Comparison of ENCODE assay signal across 13 cellular contexts in genomic region chr6:10962673-10963072, GRCh38.
DNase-seq lines count a peak whose midpoint lies in the region; ATAC-seq, FAIRE-seq and TF ChIP-seq lines count a peak whose summit lies in the region.
"Had no signal": no experiment of that assay in that cellular context is flagged by ENCODE, and none has a peak within 500 bp of the region (broad histone marks: within the 10 kb centered on the region; RNA-seq: fewer than 3 reads in every experiment).

No MANE protein-coding gene starts in this region.

- H3K9me2 ChIP-seq in GM23248 (ENCODE audit: insufficient read depth) (no peaks in the 10 kb centered on the region), PC-3 (replicated peaks; ENCODE audit: low read length) (no peaks in the 10 kb centered on the region)

- no peak overlapping the region for H2AFZ ChIP-seq in GM23248
- H2AFZ ChIP-seq in PC-3 (ENCODE audit: low read length): no peak overlapping the region

- intact Hi-C loops in PC-3 (cut with micrococcal nuclease) (no loop called here), psoas muscle (cut with DNase I) (no loop called here)

- H3K4me1 Mint-ChIP-seq in activated naive CD8-positive, alpha-beta T cell treated with anti-CD3 and anti-CD28 coated beads for 36 hours: peaks cover 3% of the 10 kb centered on the region
- H3K4me1 Mint-ChIP-seq: activated T-helper 17 cell treated with anti-CD3 and anti-CD28 coated beads, Interleukin-2, amount 50 U/mL, for 72 hours had no signal

- H3K27ac Mint-ChIP-seq in activated naive CD8-positive, alpha-beta T cell treated with anti-CD3 and anti-CD28 coated beads for 36 hours: no peak overlapping the region
- H3K27ac Mint-ChIP-seq: activated T-helper 17 cell treated with anti-CD3 and anti-CD28 coated beads, Interleukin-2, amount 50 U/mL, for 72 hours; nephron had no signal

- in situ Hi-C loops in GM23248 (cut with MboI): loop anchor here (25.0 kb wide), 1 partner anchor 525 kb away; no protein-coding TSS in a partner anchor

- TF ChIP-seq EP300 in A549 (IDR thresholded peaks at IDR 0.05): no peak

- TF ChIP-seq RAD21 in A549 (conservative IDR thresholded peaks at IDR 0.05 in 1 of 2, IDR thresholded peaks at IDR 0.05 in 1 of 2): no peak

- H3K4me2 ChIP-seq in A549 (peak overlapping the region; percentile 32; the same call in 2 of the 3 replicates), GM23248 (ENCODE audit: unreplicated experiment) (peak overlapping the region; percentile 58), PC-3 (ENCODE audit: low read length) (peak overlapping the region; percentile 24; the same call in 1 of the 2 replicates)

- POLR2A ChIA-PET in A549 (lab: Yijun Ruan, JAX) (no interaction called here), PC-3 (lab: Charles Lee; ENCODE audit: unreplicated experiment) (no interaction called here)

- no peaks in the 10 kb centered on the region for H3K79me2 ChIP-seq in GM23248 (ENCODE audit: insufficient read depth)
- H3K79me2 ChIP-seq in PC-3 (ENCODE audit: low read length): no peaks in the 10 kb centered on the region

- BruUV-seq in PC-3 (replicated peaks; lab: Mats Ljungman, UMichigan): no TSS peak

- H3K36me3 ChIP-seq in GM23248 (ENCODE audit: low read depth) (no peaks in the 10 kb centered on the region), PC-3 (ENCODE audit: low read depth, low read length) (no peaks in the 10 kb centered on the region), psoas muscle (ENCODE audit: insufficient read depth in 1 of 2, low read depth in 1 of 2) (no peaks in the 10 kb centered on the region)
- H3K36me3 ChIP-seq in effector memory CD4-positive, alpha-beta T cell (ENCODE audit: control insufficient read depth, insufficient read depth, low read length): no peaks in the 10 kb centered on the region

- H3K4me1 ChIP-seq in A549: peaks cover 10% of the 10 kb centered on the region; the same call in 2 of the 3 replicates
- H3K4me1 ChIP-seq in GM23248 (ENCODE audit: insufficient read depth): peaks cover 15% of the 10 kb centered on the region
- peaks cover 12% of the 10 kb centered on the region for H3K4me1 ChIP-seq in PC-3 (ENCODE audit: insufficient read depth, low read length)
- H3K4me1 ChIP-seq in effector memory CD4-positive, alpha-beta T cell (ENCODE audit: control insufficient read depth, insufficient read depth, low read length, poor library complexity, severe bottlenecking): no peaks in the 10 kb centered on the region
- H3K4me1 ChIP-seq in psoas muscle: no peaks in the 10 kb centered on the region

- no peak for FAIRE-seq in A549 (lab: Jason Lieb, UNC)
- FAIRE-seq: A204.1 had no signal

- ATAC-seq in A549 (no peak), PC-3 (peak; percentile 53), psoas muscle (no peak)
- ATAC-seq: activated T-helper 17 cell treated with anti-CD3 and anti-CD28 coated beads, Interleukin-2, amount 50 U/mL, for 72 hours had no signal

- peaks cover 17% of the 10 kb centered on the region for H3K27me3 Mint-ChIP-seq in activated naive CD8-positive, alpha-beta T cell treated with anti-CD3 and anti-CD28 coated beads for 36 hours

- H3K4me3 ChIP-seq in A549: no peak overlapping the region
- peak overlapping the region; percentile 30; the same call in 1 of the 2 replicates for H3K4me3 ChIP-seq in GM23248
- H3K4me3 ChIP-seq in PC-3 (ENCODE audit: low read length): no peak overlapping the region
- no peak overlapping the region for H3K4me3 ChIP-seq in fibroblast of mammary gland (ENCODE audit: control insufficient read depth, low read depth, low read length)
- no peak overlapping the region for H3K4me3 ChIP-seq in effector memory CD4-positive, alpha-beta T cell (ENCODE audit: insufficient read depth, low read depth, low read length, poor library complexity, severe bottlenecking)
- H3K4me3 ChIP-seq in psoas muscle: no peak overlapping the region

- no peaks in the 10 kb centered on the region for H4K20me1 ChIP-seq in GM23248 (ENCODE audit: insufficient read depth)
- no peaks in the 10 kb centered on the region for H4K20me1 ChIP-seq in PC-3 (ENCODE audit: low read length)

- TF ChIP-seq CTCF in A549 (IDR thresholded peaks at IDR 0.05): no peak
- no peak for TF ChIP-seq CTCF in PC-3 (conservative IDR thresholded peaks at IDR 0.05; ENCODE audit: low read depth, low read length)
- no peak for TF ChIP-seq CTCF in fibroblast of mammary gland (conservative IDR thresholded peaks at IDR 0.05; ENCODE audit: control insufficient read depth, insufficient read depth, low read depth, low read length)
- no peak for TF ChIP-seq CTCF in psoas muscle (IDR thresholded peaks at IDR 0.05)

- 7% methylated on average over 1 of the region's 1 CpG for WGBS in A549 (ENCODE audit: missing lambda C conversion rate)
- WGBS in GM23248 (ENCODE audit: low coverage in 1 of 2, low lambda C conversion rate in 2 of 2, missing lambda C conversion rate in 2 of 2), 2 experiments: 0% methylated on average over 1 of the region's 1 CpG
- 18 to 34% (median 32%) methylated on average over 1 of the region's 1 CpG for WGBS in psoas muscle, 3 donors

- DNase-seq in A549 (ENCODE audit: low read depth in 1 of 2, low spot score in 1 of 2): no peak
- peak; percentile 87 for DNase-seq in GM23248
- DNase-seq in PC-3: peak; percentile 58
- peak; percentile 87 for DNase-seq in fibroblast of mammary gland (ENCODE audit: low read depth)
- no peak for DNase-seq in effector memory CD4-positive, alpha-beta T cell
- DNase-seq in NCI-H1105 treated with DMSO at 0.1 percent for 48 hours (lab: John Stamatoyannopoulos, UW): no peak
- no peak for DNase-seq in activated naive CD8-positive, alpha-beta T cell treated with anti-CD3 and anti-CD28 coated beads for 36 hours
- DNase-seq in psoas muscle: no peak
- DNase-seq: effector CD4-positive, alpha-beta T cell; GF-D8 had no signal

- H3K27ac ChIP-seq in A549 (no peak overlapping the region), GM23248 (peak overlapping the region; percentile 24), PC-3 (ENCODE audit: low read length) (no peak overlapping the region), psoas muscle (no peak overlapping the region)
- no peak overlapping the region for H3K27ac ChIP-seq in effector memory CD4-positive, alpha-beta T cell (ENCODE audit: insufficient read depth, low read length, poor library complexity, severe bottlenecking)

- H3K4me3 Mint-ChIP-seq in activated naive CD8-positive, alpha-beta T cell treated with anti-CD3 and anti-CD28 coated beads for 36 hours: no peak overlapping the region
- H3K4me3 Mint-ChIP-seq: activated T-helper 17 cell treated with anti-CD3 and anti-CD28 coated beads, Interleukin-2, amount 50 U/mL, for 72 hours; nephron had no signal

- CTCF ChIA-PET in A549 (lab: Yijun Ruan, JAX) (interaction anchor here (0.5 to 2.6 kb wide), 2 partner anchors 11 to 104 kb away, joined by 3 to 10 read pairs; no protein-coding TSS in a partner anchor), PC-3 (lab: Charles Lee) (interaction anchor here (0.6 kb wide), 1 partner anchor 84 kb away, joined by 3 read pairs; no protein-coding TSS in a partner anchor)

- no peaks in the 10 kb centered on the region for H3K36me3 Mint-ChIP-seq in activated naive CD8-positive, alpha-beta T cell treated with anti-CD3 and anti-CD28 coated beads for 36 hours

- H3K27me3 ChIP-seq in GM23248 (replicated peaks; ENCODE audit: insufficient read depth) (no peaks in the 10 kb centered on the region), PC-3 (ENCODE audit: low read length) (no peaks in the 10 kb centered on the region), psoas muscle (ENCODE audit: insufficient read depth in 3 of 3, low read length in 2 of 3) (no peaks in the 10 kb centered on the region)
- H3K27me3 ChIP-seq in effector memory CD4-positive, alpha-beta T cell (replicated peaks; ENCODE audit: control insufficient read depth, insufficient read depth, low read length, poor library complexity, severe bottlenecking): no peaks in the 10 kb centered on the region

- H3K9ac ChIP-seq in GM23248 (peak overlapping the region; percentile 15; the same call in 1 of the 2 replicates), PC-3 (ENCODE audit: low read length) (no peak overlapping the region)

- TF ChIP-seq POLR2A in A549 (IDR thresholded peaks at IDR 0.05; ENCODE audit: low read length): no peak

- peaks cover 9% of the 10 kb centered on the region for H3K9me3 Mint-ChIP-seq in activated naive CD8-positive, alpha-beta T cell treated with anti-CD3 and anti-CD28 coated beads for 36 hours
- H3K9me3 Mint-ChIP-seq: activated T-helper 17 cell treated with anti-CD3 and anti-CD28 coated beads, Interleukin-2, amount 50 U/mL, for 72 hours had no signal

- peaks cover 16% of the 10 kb centered on the region for H3F3A ChIP-seq in GM23248 (ENCODE audit: insufficient read depth)
- no peaks in the 10 kb centered on the region for H3F3A ChIP-seq in PC-3 (ENCODE audit: low read length, unreplicated experiment)

- H3K9me3 ChIP-seq in A549 (peaks cover 7% of the 10 kb centered on the region; the same call in 1 of the 3 replicates), GM23248 (ENCODE audit: low read depth) (no peaks in the 10 kb centered on the region), PC-3 (ENCODE audit: low read length) (peaks cover 6% of the 10 kb centered on the region; the same call in 1 of the 2 replicates), psoas muscle (no peaks in the 10 kb centered on the region)
- no peaks in the 10 kb centered on the region for H3K9me3 ChIP-seq in effector memory CD4-positive, alpha-beta T cell (ENCODE audit: control insufficient read depth, low read length)

TF ChIP-seq in A549, 52 proteins besides CTCF, POLR2A, EP300 and RAD21:
- TF ChIP-seq EHMT2 (IDR thresholded peaks at IDR 0.05; ENCODE audit: low read depth) (no peak), HOXB13 (CRISPR knock-in tag; IDR thresholded peaks at IDR 0.05; ENCODE audit: low read depth) (no peak), RCOR1 (IDR thresholded peaks at IDR 0.05; ENCODE audit: low read depth, low read length) (no peak), PBX3 (IDR thresholded peaks at IDR 0.05) (no peak), RFX5 (IDR thresholded peaks at IDR 0.05) (no peak), CBX2 (IDR thresholded peaks at IDR 0.05; ENCODE audit: borderline replicate concordance, low read depth) (no peak), MAZ (IDR thresholded peaks at IDR 0.05; ENCODE audit: borderline replicate concordance, low read depth, low read length) (no peak), NFE2L2 (conservative IDR thresholded peaks at IDR 0.05; ENCODE audit: low read length) (no peak), FOSL2 (IDR thresholded peaks at IDR 0.05) (no peak), FOSL2 (CRISPR knock-in tag; IDR thresholded peaks at IDR 0.05) (peak; percentile 39; the same call in 1 of the 2 replicates)

Comparison
In these comparisons a context has a peak if more than half of its experiments do, and no peak if none do; other contexts are left out.
1. DNase-seq: peak in GM23248 (single experiment), PC-3 (single experiment) and fibroblast of mammary gland (single experiment); none in A549 (0 of 2), effector memory CD4-positive, alpha-beta T cell (0 of 3), NCI-H1105 treated with DMSO at 0.1 percent for 48 hours (single experiment), activated naive CD8-positive, alpha-beta T cell treated with anti-CD3 and anti-CD28 coated beads for 36 hours (single experiment) and psoas muscle (0 of 2).
2. Peak in every context shown above with its lines, with median percentiles within 50 percentile points of each other: H3K4me2 ChIP-seq.